9 cellular contexts compared by ENCODE assay signal in genomic region chr1:111904478-111905218, GRCh38.
DNase-seq lines count a peak whose midpoint lies in the region; ATAC-seq and TF ChIP-seq lines count a peak whose summit lies in the region.
"Had no signal": no experiment of that assay in that cellular context is flagged by ENCODE, and none has a peak within 500 bp of the region (broad histone marks: within the 10 kb centered on the region; RNA-seq: fewer than 3 reads in every experiment).

No MANE protein-coding gene starts in this region.

- no peak overlapping the region for H3K27ac Mint-ChIP-seq in activated naive CD4-positive, alpha-beta T cell treated with anti-CD3 and anti-CD28 coated beads, Interleukin-2, amount 50 U/mL, for 72 hours
- H3K27ac Mint-ChIP-seq in activated naive CD4-positive, alpha-beta T cell treated with anti-CD3 and anti-CD28 coated beads, Interleukin-2, amount 10 ng/mL, durations not matched to agents 7 days and 5 days, result no peak overlapping the region

- intact Hi-C loops in left cardiac atrium (cut with DNase I), result no loop called here

- H3K4me1 Mint-ChIP-seq in activated naive CD4-positive, alpha-beta T cell treated with anti-CD3 and anti-CD28 coated beads, Interleukin-2, amount 10 ng/mL, durations not matched to agents 7 days and 5 days, result no peaks in the 10 kb centered on the region

- H3K27me3 ChIP-seq in SJCRH30 (no peaks in the 10 kb centered on the region), thoracic aorta (replicated peaks; ENCODE audit: insufficient read depth) (no peaks in the 10 kb centered on the region)

- peak overlapping the region; percentile 99 for H3K27ac ChIP-seq in SJCRH30
- no peak overlapping the region for H3K27ac ChIP-seq in thoracic aorta

- H3K27me3 Mint-ChIP-seq in activated naive CD4-positive, alpha-beta T cell treated with anti-CD3 and anti-CD28 coated beads, Interleukin-2, amount 10 ng/mL, durations not matched to agents 7 days and 5 days, result peaks cover 44% of the 10 kb centered on the region

- no peaks in the 10 kb centered on the region for H3K36me3 Mint-ChIP-seq in activated naive CD4-positive, alpha-beta T cell treated with anti-CD3 and anti-CD28 coated beads, Interleukin-2, amount 50 U/mL, for 72 hours
- H3K36me3 Mint-ChIP-seq in activated naive CD4-positive, alpha-beta T cell treated with anti-CD3 and anti-CD28 coated beads, Interleukin-2, amount 10 ng/mL, durations not matched to agents 7 days and 5 days, result no peaks in the 10 kb centered on the region

- no peaks in the 10 kb centered on the region for H3K9me3 Mint-ChIP-seq in activated naive CD4-positive, alpha-beta T cell treated with anti-CD3 and anti-CD28 coated beads, Interleukin-2, amount 50 U/mL, for 72 hours
- no peaks in the 10 kb centered on the region for H3K9me3 Mint-ChIP-seq in activated naive CD4-positive, alpha-beta T cell treated with anti-CD3 and anti-CD28 coated beads, Interleukin-2, amount 10 ng/mL, durations not matched to agents 7 days and 5 days

- H3K4me1 ChIP-seq in SJCRH30 (peaks cover 49% of the 10 kb centered on the region), thoracic aorta (ENCODE audit: control insufficient read depth in 1 of 2, low read depth in 2 of 2) (peaks cover 6 to 12% of the 10 kb centered on the region in 2 donors)

- no peak for TF ChIP-seq CTCF in thoracic aorta (IDR thresholded peaks at IDR 0.05)

- peak; percentile 92 to 97 for ATAC-seq in activated naive CD4-positive, alpha-beta T cell treated with anti-CD3 and anti-CD28 coated beads, Interleukin-2, amount 50 U/mL, for 72 hours
- ATAC-seq in left cardiac atrium, result peak; percentile 88 to 90
- no peak for ATAC-seq in thoracic aorta (ENCODE audit: insufficient number of reproducible peaks, low FRiP score, low read depth)
- ATAC-seq in HG03095 (IDR thresholded peaks at IDR 0.05; ENCODE audit: unreplicated experiment), result no peak

- H3K4me3 ChIP-seq in SJCRH30 (peak overlapping the region; percentile 36), thoracic aorta (peak overlapping the region; percentile 48)

- CTCF ChIA-PET in activated naive CD4-positive, alpha-beta T cell treated with anti-CD3 and anti-CD28 coated beads, Interleukin-2, amount 10 ng/mL, durations not matched to agents 7 days and 5 days (lab: Charles Lee), result no interaction called here

- peak; percentile 17 to 48 for DNase-seq in activated naive CD4-positive, alpha-beta T cell treated with anti-CD3 and anti-CD28 coated beads, Interleukin-2, amount 50 U/mL, for 72 hours (ENCODE audit: low spot score in 2 of 2)
- no peak for DNase-seq in activated naive CD4-positive, alpha-beta T cell treated with anti-CD3 and anti-CD28 coated beads, Interleukin-2, amount 10 ng/mL, durations not matched to agents 7 days and 5 days
- DNase-seq in SJCRH30 (peak; percentile 94), left cardiac atrium (peak; percentile 37), thoracic aorta (ENCODE audit: low spot score) (no peak), OCI-M1 (lab: John Stamatoyannopoulos, UW) (no peak), germinal center (ENCODE audit: low spot score) (no peak)
- DNase-seq: NCI-H446 had no signal

- no peak overlapping the region for H3K4me3 Mint-ChIP-seq in activated naive CD4-positive, alpha-beta T cell treated with anti-CD3 and anti-CD28 coated beads, Interleukin-2, amount 10 ng/mL, durations not matched to agents 7 days and 5 days

- no peaks in the 10 kb centered on the region for H3K9me3 ChIP-seq in SJCRH30 (replicated peaks)
- H3K9me3 ChIP-seq in thoracic aorta, result no peaks in the 10 kb centered on the region

- no peaks in the 10 kb centered on the region for H3K36me3 ChIP-seq in SJCRH30
- H3K36me3 ChIP-seq in thoracic aorta, result no peaks in the 10 kb centered on the region

Comparison
In these comparisons a context has a peak if more than half of its experiments do, and no peak if none do; other contexts are left out.
1. DNase-seq: peak in activated naive CD4-positive, alpha-beta T cell treated with anti-CD3 and anti-CD28 coated beads, Interleukin-2, amount 50 U/mL, for 72 hours (2 of 2), SJCRH30 (2 of 2) and left cardiac atrium (single experiment); none in activated naive CD4-positive, alpha-beta T cell treated with anti-CD3 and anti-CD28 coated beads, Interleukin-2, amount 10 ng/mL, durations not matched to agents 7 days and 5 days (single experiment), thoracic aorta (single experiment), OCI-M1 (single experiment) and germinal center (single experiment).
2. ATAC-seq: peak in activated naive CD4-positive, alpha-beta T cell treated with anti-CD3 and anti-CD28 coated beads, Interleukin-2, amount 50 U/mL, for 72 hours (2 of 2) and left cardiac atrium (2 of 2); none in thoracic aorta (single experiment) and HG03095 (single experiment).